ENCODE assay signal across 4 cellular contexts in genomic region chr21:30190554-30190953, GRCh38. TPM values are rescaled to one million over a fixed set of nuclear protein-coding genes. Genes with fewer than 3 reads are reported as not detected.
"Had no signal": no experiment of that assay in that cellular context is flagged by ENCODE, and none has a peak within 500 bp of the region (broad histone marks: within the 10 kb centered on the region; RNA-seq: fewer than 3 reads in every experiment).

No MANE protein-coding gene starts in this region.

- DNase-seq: GDM1, GF-D8 had no signal

- ATAC-seq: GM12878 had no signal

- H3K4me3 ChIP-seq: GM12878 had no signal

RNA-seq across cellular contexts. Expression of gene CLDN17, which starts 23.9 kb away (rescaled TPM):
- total RNA-seq: G401, GM12878 had no signal

RNA-seq across cellular contexts. Expression of gene CLDN8, which starts 25.3 kb away (rescaled TPM):
- total RNA-seq: G401, GM12878 had no signal
